Comparison of ENCODE assay signal across 9 cellular contexts in the genomic region with DNA sequence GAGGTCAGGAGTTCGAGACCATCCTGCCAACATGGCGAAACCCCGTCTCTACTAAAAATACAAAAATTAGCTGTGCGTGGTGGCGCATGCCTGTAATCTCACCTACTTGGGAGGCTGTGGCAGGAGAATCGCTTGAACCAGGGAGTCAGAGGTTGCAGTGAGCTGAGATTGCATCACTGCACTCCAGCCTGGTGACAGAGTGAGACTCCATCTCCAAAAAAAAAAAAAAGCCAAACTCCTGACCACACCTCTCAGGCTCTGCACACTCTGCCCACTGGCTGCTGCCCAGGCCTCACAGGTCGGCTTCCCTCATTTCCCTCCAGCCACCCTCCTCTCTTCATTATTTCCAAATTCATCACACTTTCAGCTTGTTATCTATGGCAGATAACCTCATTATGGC. TPM values are rescaled to one million over a fixed set of nuclear protein-coding genes. Genes with fewer than 3 reads are reported as not detected.
"Had no signal": no experiment of that assay in that cellular context is flagged by ENCODE, and none has a peak within 500 bp of the region (broad histone marks: within the 10 kb centered on the region; RNA-seq: fewer than 3 reads in every experiment).

No MANE protein-coding gene starts in this region.

RNA-seq across cellular contexts. Expression of gene ZG16, which starts 5.7 kb away (rescaled TPM):
- total RNA-seq: HT-29, IMR-90, LHCN-M2, MCF 10A, OCI-LY7, Right ventricle myocardium superior, RPMI7951, SJSA1 had no signal
- polyA plus RNA-seq: IMR-90 had no signal

RNA-seq across cellular contexts. Expression of gene C16orf54, which starts 26.5 kb away (rescaled TPM):
- total RNA-seq: IMR-90, LHCN-M2, MCF 10A, PC-9, RPMI7951, SJSA1 had no signal
- polyA plus RNA-seq: IMR-90 had no signal

RNA-seq across cellular contexts. Expression of gene PRRT2, which starts 39.7 kb away (rescaled TPM):
- total RNA-seq: HT-29 had no signal
